In genomic region chr14:101181717-101182313, GRCh38 we compare ENCODE assay signal across 24 cellular contexts.
"Had no signal": no experiment of that assay in that cellular context is flagged by ENCODE, and none has a peak within 500 bp of the region (broad histone marks: within the 10 kb centered on the region; RNA-seq: fewer than 3 reads in every experiment).

No MANE protein-coding gene starts in this region.

- H3K4me1 Mint-ChIP-seq: naive thymus-derived CD8-positive, alpha-beta T cell; WTC11 had no signal

- FAIRE-seq: pancreas, small intestine had no signal

- H3K27ac Mint-ChIP-seq: activated naive CD4-positive, alpha-beta T cell treated with anti-CD3 and anti-CD28 coated beads for 36 hours; activated naive CD8-positive, alpha-beta T cell treated with anti-CD3 and anti-CD28 coated beads, Interleukin-2, amount 10 ng/mL, durations not matched to agents 7 days and 5 days; activated T-cell treated with anti-CD3 and anti-CD28 coated beads, Interleukin-2, amount 50 U/mL, for 72 hours; mesothelial cell of epicardium; naive thymus-derived CD8-positive, alpha-beta T cell; neural progenitor cell; WTC11 had no signal

- DNase-seq: activated CD4-positive, alpha-beta T cell treated with anti-CD3 and anti-CD28 coated beads, Interleukin-2, amount 50 U/mL, for 48 hours; activated effector memory CD4-positive, alpha-beta T cell treated with Interleukin-2 at 50 U/mL for 16 hours; activated naive CD4-positive, alpha-beta T cell treated with anti-CD3 and anti-CD28 coated beads for 36 hours; activated naive CD8-positive, alpha-beta T cell treated with anti-CD3 and anti-CD28 coated beads, Interleukin-2, amount 10 ng/mL, durations not matched to agents 7 days and 5 days; activated T-cell treated with anti-CD3 and anti-CD28 coated beads, Interleukin-2, amount 50 U/mL, for 72 hours; amniotic stem cell; foreskin keratinocyte; kidney glomerular epithelial cell; small intestine; stimulated activated CD4-positive, alpha-beta T cell treated with anti-CD3 and anti-CD28 coated beads, Interleukin-15, amount 100 ng/mL, for 24 hours; stimulated activated CD4-positive, alpha-beta T cell treated with anti-CD3 and anti-CD28 coated beads, Interleukin-4, amount 100 ng/mL, for 1 hour; stimulated activated naive CD4-positive, alpha-beta T cell; T-helper 1 cell; upper lobe of left lung had no signal

- H3K4me1 ChIP-seq: foreskin keratinocyte, left lung, pancreas, right lobe of liver, upper lobe of left lung had no signal

- H3K9me3 ChIP-seq: pancreas, right lobe of liver, thoracic aorta had no signal

- ATAC-seq: activated T-cell treated with anti-CD3 and anti-CD28 coated beads, Interleukin-2, amount 50 U/mL, for 72 hours; foreskin keratinocyte; left lung; naive thymus-derived CD8-positive, alpha-beta T cell; pancreas; right lobe of liver; WTC11 had no signal

- H3K4me3 Mint-ChIP-seq: activated naive CD4-positive, alpha-beta T cell treated with anti-CD3 and anti-CD28 coated beads for 36 hours; activated naive CD8-positive, alpha-beta T cell treated with anti-CD3 and anti-CD28 coated beads, Interleukin-2, amount 10 ng/mL, durations not matched to agents 7 days and 5 days; activated T-cell treated with anti-CD3 and anti-CD28 coated beads, Interleukin-2, amount 50 U/mL, for 72 hours; mesothelial cell of epicardium; WTC11 had no signal

- H3K4me3 ChIP-seq: left lung, lung, neural progenitor cell, pancreas, right lobe of liver, thoracic aorta, upper lobe of left lung had no signal

- H3K9me3 Mint-ChIP-seq: activated naive CD4-positive, alpha-beta T cell treated with anti-CD3 and anti-CD28 coated beads for 36 hours; activated naive CD8-positive, alpha-beta T cell treated with anti-CD3 and anti-CD28 coated beads, Interleukin-2, amount 10 ng/mL, durations not matched to agents 7 days and 5 days; naive thymus-derived CD8-positive, alpha-beta T cell had no signal

- H3K36me3 ChIP-seq: left lung, neural progenitor cell, pancreas, right lobe of liver, thoracic aorta, upper lobe of left lung had no signal

- H3K27ac ChIP-seq: epithelial cell of prostate, foreskin keratinocyte, left lung, neural progenitor cell, pancreas, right lobe of liver, thoracic aorta, upper lobe of left lung had no signal

- H3K9ac ChIP-seq: neural progenitor cell had no signal

- H3K36me3 Mint-ChIP-seq: activated naive CD8-positive, alpha-beta T cell treated with anti-CD3 and anti-CD28 coated beads, Interleukin-2, amount 10 ng/mL, durations not matched to agents 7 days and 5 days; mesothelial cell of epicardium; naive thymus-derived CD8-positive, alpha-beta T cell; neural progenitor cell; WTC11 had no signal
